In genomic region chr3:129576514-129577345, GRCh38 we compare ENCODE assay signal across 8 cellular contexts. TPM values are rescaled to one million over a fixed set of nuclear protein-coding genes. Genes with fewer than 3 reads are reported as not detected.
DNase-seq lines count a peak whose midpoint lies in the region; ATAC-seq lines count a peak whose summit lies in the region.

No MANE protein-coding gene starts in this region.

- peak overlapping the region; percentile 88 for H3K27ac Mint-ChIP-seq in activated CD4-positive, alpha-beta T cell treated with anti-CD3 and anti-CD28 coated beads, Interleukin-2, amount 10 ng/mL, durations not matched to agents 7 days and 5 days

- DNase-seq in NCI-H82 (lab: John Stamatoyannopoulos, UW) (peak; percentile 55), NCI-H82 treated with DMSO at 0.1 percent for 48 hours (lab: John Stamatoyannopoulos, UW; ENCODE audit: unreplicated experiment) (no peak), NAMALWA (ENCODE audit: low spot score) (peak; percentile 98), A172 (ENCODE audit: low spot score) (no peak)
- DNase-seq in activated CD4-positive, alpha-beta T cell treated with anti-CD3 and anti-CD28 coated beads, Interleukin-2, amount 10 ng/mL, durations not matched to agents 7 days and 5 days, result peak; percentile 56
- peak; percentile 37 for DNase-seq in stimulated activated CD8-positive, alpha-beta memory T cell treated with anti-CD3 and anti-CD28 coated beads, Interleukin-12 subunit alpha, Interleukin-12 subunit beta, amount 100 ng/mL, for 4 hours (ENCODE audit: low read depth)

- CTCF ChIA-PET in activated CD4-positive, alpha-beta T cell treated with anti-CD3 and anti-CD28 coated beads, Interleukin-2, amount 10 ng/mL, durations not matched to agents 7 days and 5 days (lab: Charles Lee), result interaction anchor here (0.9 to 1.4 kb wide), 5 partner anchors 9 to 32 kb away, joined by 3 read pairs; no protein-coding TSS in a partner anchor

- no peaks in the 10 kb centered on the region for H3K36me3 Mint-ChIP-seq in activated CD4-positive, alpha-beta T cell treated with anti-CD3 and anti-CD28 coated beads, Interleukin-2, amount 10 ng/mL, durations not matched to agents 7 days and 5 days (ENCODE audit: low read depth)

- POLR2A ChIA-PET in activated CD4-positive, alpha-beta T cell treated with anti-CD3 and anti-CD28 coated beads, Interleukin-2, amount 10 ng/mL, durations not matched to agents 7 days and 5 days (lab: Charles Lee), result interaction anchor here (0.6 kb wide), 1 partner anchor 250 kb away, joined by 5 read pairs; no protein-coding TSS in a partner anchor

- peak; percentile 24 for ATAC-seq in esophagus mucosa
- no peak for ATAC-seq in HG02884 (IDR thresholded peaks at IDR 0.05; ENCODE audit: unreplicated experiment)

- H3K27me3 Mint-ChIP-seq in activated CD4-positive, alpha-beta T cell treated with anti-CD3 and anti-CD28 coated beads, Interleukin-2, amount 10 ng/mL, durations not matched to agents 7 days and 5 days, result no peaks in the 10 kb centered on the region

- no peak overlapping the region for H3K4me3 Mint-ChIP-seq in activated CD4-positive, alpha-beta T cell treated with anti-CD3 and anti-CD28 coated beads, Interleukin-2, amount 10 ng/mL, durations not matched to agents 7 days and 5 days

- peaks cover 16% of the 10 kb centered on the region for H3K4me1 Mint-ChIP-seq in activated CD4-positive, alpha-beta T cell treated with anti-CD3 and anti-CD28 coated beads, Interleukin-2, amount 10 ng/mL, durations not matched to agents 7 days and 5 days

- no peaks in the 10 kb centered on the region for H3K9me3 Mint-ChIP-seq in activated CD4-positive, alpha-beta T cell treated with anti-CD3 and anti-CD28 coated beads, Interleukin-2, amount 10 ng/mL, durations not matched to agents 7 days and 5 days

RNA-seq across cellular contexts. Expression of gene PLXND1, which starts 29.7 kb away (rescaled TPM):
- 1 to 10 TPM; 1.2 to 1.4 TPM for total RNA-seq in activated CD4-positive, alpha-beta T cell treated with anti-CD3 and anti-CD28 coated beads, Interleukin-2, amount 10 ng/mL, durations not matched to agents 7 days and 5 days
- 15.8 TPM for total RNA-seq in esophagus mucosa
- 210 and 219 TPM in 2 replicates for total RNA-seq in A172 (2014; rRNA removed; shearing (Covaris generic))

RNA-seq across cellular contexts. Expression of gene H1-8, which starts 33.8 kb away (rescaled TPM):
- total RNA-seq in activated CD4-positive, alpha-beta T cell treated with anti-CD3 and anti-CD28 coated beads, Interleukin-2, amount 10 ng/mL, durations not matched to agents 7 days and 5 days, result not detected
- total RNA-seq in esophagus mucosa, result not detected
- total RNA-seq in A172 (2014; rRNA removed; shearing (Covaris generic)), result not detected in 2 replicates

RNA-seq across cellular contexts. Expression of gene RHO, which starts 48.3 kb away (rescaled TPM):
- not detected for total RNA-seq in activated CD4-positive, alpha-beta T cell treated with anti-CD3 and anti-CD28 coated beads, Interleukin-2, amount 10 ng/mL, durations not matched to agents 7 days and 5 days
- total RNA-seq in esophagus mucosa, result not detected
- total RNA-seq in A172 (2014; rRNA removed; shearing (Covaris generic)), result not detected in 2 replicates

Comparison
In these comparisons a context has a peak if more than half of its experiments do, and no peak if none do; other contexts are left out.
1. DNase-seq: peak in NCI-H82 (single experiment), NAMALWA (single experiment), activated CD4-positive, alpha-beta T cell treated with anti-CD3 and anti-CD28 coated beads, Interleukin-2, amount 10 ng/mL, durations not matched to agents 7 days and 5 days (single experiment) and stimulated activated CD8-positive, alpha-beta memory T cell treated with anti-CD3 and anti-CD28 coated beads, Interleukin-12 subunit alpha, Interleukin-12 subunit beta, amount 100 ng/mL, for 4 hours (single experiment); none in NCI-H82 treated with DMSO at 0.1 percent for 48 hours (single experiment) and A172 (single experiment).
2. RNA of gene PLXND1, which starts 29.7 kb away (total RNA-seq): 210 to 219 TPM in A172; 15.8 TPM in esophagus mucosa (single experiment) and 1.2 to 1.4 TPM in activated CD4-positive, alpha-beta T cell treated with anti-CD3 and anti-CD28 coated beads, Interleukin-2, amount 10 ng/mL, durations not matched to agents 7 days and 5 days; every median in the first group is over 10 times any median in the second.